In the genomic region with DNA sequence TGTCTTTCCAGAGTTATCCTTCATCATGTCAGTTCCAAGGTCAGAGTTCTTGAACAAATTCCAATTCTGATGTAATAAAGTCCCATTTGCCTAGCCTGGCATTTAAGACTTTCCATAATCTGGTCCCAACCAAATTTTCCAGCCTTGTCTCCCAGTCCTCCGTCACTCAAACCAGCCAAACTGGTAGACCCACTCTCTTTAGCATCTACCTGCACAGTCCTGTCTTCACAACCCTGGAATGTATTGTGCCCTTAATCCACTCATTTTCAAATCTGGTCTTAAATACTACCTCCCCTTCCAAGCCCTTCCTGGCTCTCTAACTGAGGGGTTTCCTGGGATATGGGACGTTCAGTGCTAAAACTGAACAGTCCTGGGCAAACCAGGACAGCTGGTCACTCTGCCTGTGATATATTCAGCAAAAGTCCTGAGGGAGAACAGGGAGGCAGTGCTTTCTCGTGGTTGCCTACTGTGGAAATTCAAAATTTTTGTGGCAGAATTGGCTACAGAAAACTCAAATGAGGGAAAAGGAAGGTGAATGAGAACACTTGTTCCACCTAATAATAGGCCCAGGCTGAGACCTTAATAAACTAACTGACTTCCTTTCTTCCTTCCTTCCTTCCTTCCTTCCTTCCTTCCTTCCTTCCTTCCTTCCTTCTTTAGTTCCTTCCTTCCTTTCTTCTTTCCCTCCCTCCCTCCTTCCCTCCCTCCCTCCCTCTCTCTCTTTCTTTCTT, we compare ENCODE assay signal across 22 cellular contexts. TPM values are rescaled to one million over a fixed set of nuclear protein-coding genes. Genes with fewer than 3 reads are reported as not detected.
A peak's percentile ranks its signal among the peaks of the same experiment; 100 is the strongest.
DNase-seq lines count a peak whose midpoint lies in the region; ATAC-seq, FAIRE-seq and TF ChIP-seq lines count a peak whose summit lies in the region.
"Had no signal": no experiment of that assay in that cellular context is flagged by ENCODE, and none has a peak within 500 bp of the region (broad histone marks: within the 10 kb centered on the region; RNA-seq: fewer than 3 reads in every experiment).

No MANE protein-coding gene starts in this region.

- no CpG with 5 or more reads among the region's 3 CpGs for WGBS in trophoblast cell (ENCODE audit: extremely low coverage, insufficient coverage, insufficient read length)

- CTCF ChIA-PET in PC-3 (lab: Charles Lee), result no interaction called here

- no peaks in the 10 kb centered on the region for H3F3A ChIP-seq in PC-3 (ENCODE audit: low read length, unreplicated experiment)

- ATAC-seq in PC-3, result no peak
- no peak for ATAC-seq in HG02973 (IDR thresholded peaks at IDR 0.05; ENCODE audit: unreplicated experiment)
- ATAC-seq in GM21737 (IDR thresholded peaks at IDR 0.05; ENCODE audit: unreplicated experiment), result no peak
- ATAC-seq: HepG2 had no signal

- no peak overlapping the region for H3K4ac ChIP-seq in trophoblast cell (ENCODE audit: low read depth, low read length)

- TF ChIP-seq CTCF in PC-3 (conservative IDR thresholded peaks at IDR 0.05; ENCODE audit: low read depth, low read length) (no peak), epithelial cell of esophagus (IDR thresholded peaks at IDR 0.05; ENCODE audit: insufficient read depth, low read depth, low read length, missing control alignments) (no peak)

- no peaks in the 10 kb centered on the region for H3K79me2 ChIP-seq in PC-3 (ENCODE audit: low read length)
- H3K79me2 ChIP-seq in trophoblast cell (ENCODE audit: control insufficient read depth, insufficient read depth, low read length, poor library complexity), result no peaks in the 10 kb centered on the region

- H4K12ac ChIP-seq in trophoblast cell (ENCODE audit: low read depth, low read length), result no peak overlapping the region

- H3K9me3 ChIP-seq in PC-3 (ENCODE audit: low read length), result no peaks in the 10 kb centered on the region
- H3K9me3 ChIP-seq in trophoblast cell (ENCODE audit: insufficient read depth, low read depth, low read length), result no peaks in the 10 kb centered on the region
- H3K9me3 ChIP-seq: Caco-2 had no signal

- POLR2A ChIA-PET in PC-3 (lab: Charles Lee; ENCODE audit: unreplicated experiment), result no interaction called here

- H4K91ac ChIP-seq in trophoblast cell (ENCODE audit: low read depth, low read length), result no peak overlapping the region

- FAIRE-seq in GM19239 (lab: Jason Lieb, UNC), result peak; percentile 63
- FAIRE-seq: GM18507, HepG2 had no signal

- no peak overlapping the region for H2BK12ac ChIP-seq in trophoblast cell (ENCODE audit: low read length)

- no peak overlapping the region for H2BK5ac ChIP-seq in trophoblast cell (ENCODE audit: low read depth, low read length, poor library complexity)

- no peak overlapping the region for H2AK5ac ChIP-seq in trophoblast cell (ENCODE audit: low read length)

- H3K4me1 ChIP-seq in PC-3 (ENCODE audit: insufficient read depth, low read length) (0 out of 2 replicates have a peak, but pooled peaks cover 3% of the 10 kb centered on the region), trophoblast cell (ENCODE audit: control insufficient read depth in 1 of 2, insufficient read depth in 2 of 2, low read length in 2 of 2) (peaks cover 0 to 3% of the 10 kb centered on the region in 2 experiments)

- no peak overlapping the region for H3K4me3 ChIP-seq in PC-3 (ENCODE audit: low read length)
- H3K4me3 ChIP-seq in epithelial cell of esophagus (ENCODE audit: low read length), result no peak overlapping the region
- no peak overlapping the region for H3K4me3 ChIP-seq in trophoblast cell (ENCODE audit: low read depth, low read length)

- H4K8ac ChIP-seq in trophoblast cell (ENCODE audit: low read depth, low read length), result no peak overlapping the region

- no peaks in the 10 kb centered on the region for H4K20me1 ChIP-seq in PC-3 (ENCODE audit: low read length)

- intact Hi-C loops in PC-3 (cut with micrococcal nuclease), result no loop called here

- H3K18ac ChIP-seq in trophoblast cell (ENCODE audit: low read length), result no peak overlapping the region

- DNase-seq in GM19239 (ENCODE audit: insufficient read length, low spot score) (no peak), PC-3 (peak; percentile 23), epithelial cell of esophagus (ENCODE audit: low read depth) (peak; percentile 84), trophoblast cell (peak; percentile 43 to 73)
- no peak for DNase-seq in activated CD4-positive, alpha-beta T cell treated with anti-CD3 and anti-CD28 coated beads for 4 hours
- DNase-seq: CD4-positive, alpha-beta memory T cell; GDM1; H9; KBM-7; NCI-H1092; NCI-H1436; NCI-H187 treated with DMSO at 0.1 percent for 48 hours; NCI-H510A; NK-92 treated with Interleukin-12 subunit alpha and Interleukin-12 subunit beta, amount 100 ng/mL, for 24 hours; Right ventricle myocardium superior; SW 1271 had no signal

- no peaks in the 10 kb centered on the region for H3K9me2 ChIP-seq in PC-3 (replicated peaks; ENCODE audit: low read length)

- H3K27ac ChIP-seq in PC-3 (ENCODE audit: low read length), result no peak overlapping the region
- H3K27ac ChIP-seq in trophoblast cell (ENCODE audit: low read depth, low read length), result no peak overlapping the region
- H3K27ac ChIP-seq: HL-60 had no signal

- H2BK120ac ChIP-seq in trophoblast cell (ENCODE audit: insufficient read depth, low read length, poor library complexity), result no peak overlapping the region

- no peak overlapping the region for H2AFZ ChIP-seq in PC-3 (ENCODE audit: low read length)
- H2AFZ ChIP-seq in trophoblast cell (ENCODE audit: insufficient read depth, low read length, poor library complexity), result no peak overlapping the region

- BruUV-seq in PC-3 (replicated peaks; lab: Mats Ljungman, UMichigan), result no TSS peak

- H3K27me3 ChIP-seq in PC-3 (ENCODE audit: low read length) (no peaks in the 10 kb centered on the region), trophoblast cell (ENCODE audit: insufficient read depth, low read length) (no peaks in the 10 kb centered on the region)

- H3K36me3 ChIP-seq in PC-3 (ENCODE audit: low read depth, low read length) (no peaks in the 10 kb centered on the region), trophoblast cell (ENCODE audit: control insufficient read depth in 1 of 2, insufficient read depth in 2 of 2, low read length in 2 of 2) (no peaks in the 10 kb centered on the region)

- no peak overlapping the region for H3K14ac ChIP-seq in trophoblast cell (ENCODE audit: low read length)

- no peaks in the 10 kb centered on the region for H3K79me1 ChIP-seq in trophoblast cell (ENCODE audit: low read length)

- H3K23ac ChIP-seq in trophoblast cell (ENCODE audit: low read length), result no peak overlapping the region

- H3K9ac ChIP-seq in PC-3 (ENCODE audit: low read length), result no peak overlapping the region
- H3K9ac ChIP-seq in trophoblast cell (ENCODE audit: low read length), result no peak overlapping the region

- H3K4me2 ChIP-seq in PC-3 (ENCODE audit: low read length), result no peak overlapping the region
- H3K4me2 ChIP-seq in trophoblast cell (ENCODE audit: low read length), result peak overlapping the region; percentile 5

RNA-seq across cellular contexts. Expression of gene AKAP7, which starts 10.8 kb away (rescaled TPM):
- total RNA-seq in PC-3 (2014; rRNA removed), result 3.6 and 7.4 TPM in 2 replicates
- 2.3 and 2.7 TPM in 2 replicates for polyA plus RNA-seq in trophoblast cell (2013)

Comparison
In these comparisons a context has a peak if more than half of its experiments do, and no peak if none do; other contexts are left out.
1. DNase-seq: peak in PC-3 (single experiment), epithelial cell of esophagus (single experiment) and trophoblast cell (2 of 2); none in GM19239 (single experiment) and activated CD4-positive, alpha-beta T cell treated with anti-CD3 and anti-CD28 coated beads for 4 hours (0 of 2).